ENCODE assay signal across 8 cellular contexts in the genomic region with DNA sequence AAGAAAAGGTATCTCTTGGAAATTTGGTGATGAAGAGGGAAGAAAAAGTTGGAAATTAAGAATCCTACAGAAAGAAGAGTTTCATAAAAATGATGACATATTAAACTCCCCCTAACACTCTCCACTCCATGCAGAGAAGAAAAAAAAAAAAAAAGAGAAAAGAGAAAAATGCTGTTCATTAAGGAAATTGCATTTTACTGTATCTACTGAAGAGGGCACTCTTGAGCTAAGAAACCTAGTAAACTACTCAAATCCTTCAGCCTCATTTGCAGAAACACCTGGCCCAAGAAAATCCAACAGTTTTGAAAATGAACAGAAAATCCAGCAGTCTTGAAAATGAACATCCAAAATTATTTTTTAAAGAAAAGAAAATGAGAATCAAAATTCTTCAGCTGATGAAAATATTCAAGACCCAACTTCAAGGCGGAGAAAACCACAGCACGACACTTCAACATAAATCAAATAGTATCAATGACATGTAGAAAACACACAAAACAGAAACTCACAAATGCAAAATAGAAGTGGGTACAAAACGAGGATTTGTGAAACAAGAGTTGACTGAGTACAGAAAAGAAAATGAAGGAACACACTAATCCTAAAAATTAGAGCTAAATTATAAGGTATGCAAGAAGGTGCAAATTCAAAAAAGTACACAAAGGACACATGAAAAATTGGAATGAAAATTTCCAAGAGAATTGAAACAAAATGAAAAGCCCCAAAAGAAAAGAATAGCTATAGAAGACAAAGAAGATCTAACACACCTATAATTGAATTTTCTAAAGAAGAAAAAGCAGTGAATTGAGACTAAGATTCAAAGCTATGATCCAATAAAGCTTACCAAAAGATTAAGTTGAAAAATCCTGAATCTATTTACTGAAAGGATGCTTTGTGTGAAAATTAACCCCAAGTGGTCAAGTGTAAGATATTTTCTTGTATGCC.
A peak's percentile ranks its signal among the peaks of the same experiment; 100 is the strongest.
DNase-seq lines count a peak whose midpoint lies in the region; ATAC-seq and TF ChIP-seq lines count a peak whose summit lies in the region.

No MANE protein-coding gene starts in this region.

- TF ChIP-seq POLR2A in gastrocnemius medialis (IDR thresholded peaks at IDR 0.05): no peak

- H3K36me3 ChIP-seq in CD8-positive, alpha-beta T cell (ENCODE audit: insufficient read depth, low read length): no peaks in the 10 kb centered on the region
- no peaks in the 10 kb centered on the region for H3K36me3 ChIP-seq in NT2/D1 (ENCODE audit: insufficient read depth, insufficient read length, low read length)
- H3K36me3 ChIP-seq in psoas muscle (ENCODE audit: insufficient read depth in 1 of 2, low read depth in 1 of 2): no peaks in the 10 kb centered on the region
- no peaks in the 10 kb centered on the region for H3K36me3 ChIP-seq in gastrocnemius medialis

- WGBS in psoas muscle, 3 donors: 56 to 82% (median 73%) methylated on average over 3 of the region's 3 CpGs

- DNase-seq in CD8-positive, alpha-beta T cell: no peak
- DNase-seq in NT2/D1 (ENCODE audit: low read depth, low spot score) (peak; percentile 65), epithelial cell of esophagus (ENCODE audit: low read depth) (peak; percentile 51), psoas muscle (no peak), gastrocnemius medialis (no peak)
- no peak for DNase-seq in stimulated activated naive CD8-positive, alpha-beta T cell treated with anti-CD3 and anti-CD28 coated beads, Interleukin-15, Interleukin-2, amounts not matched to agents 100 U/mL and 50 U/mL, for 24 hours

- H3K4me1 Mint-ChIP-seq in CD8-positive, alpha-beta T cell (ENCODE audit: low read depth): no peaks in the 10 kb centered on the region

- CTCF ChIA-PET in CD8-positive, alpha-beta T cell (lab: Charles Lee): interaction anchor here (0.7 to 3.9 kb wide), 8 partner anchors 12 to 452 kb away, joined by 3 to 18 read pairs (median 3); no protein-coding TSS in a partner anchor

- no peaks in the 10 kb centered on the region for H3K27me3 ChIP-seq in CD8-positive, alpha-beta T cell (ENCODE audit: insufficient read depth, low read length)
- H3K27me3 ChIP-seq in NT2/D1 (ENCODE audit: insufficient read depth, insufficient read length) (no peaks in the 10 kb centered on the region), psoas muscle (ENCODE audit: insufficient read depth in 3 of 3, low read length in 2 of 3) (peaks cover 0 to 2% (median 0%) of the 10 kb centered on the region in 3 donors), gastrocnemius medialis (no peaks in the 10 kb centered on the region)

- no peak overlapping the region for H3K9ac ChIP-seq in NT2/D1 (ENCODE audit: insufficient read length, low read depth)

- intact Hi-C loops in CD8-positive, alpha-beta T cell (cut with DNase I, micrococcal nuclease): loop anchor here (1.0 to 10.0 kb wide), 4 partner anchors 159 to 1006 kb away; no protein-coding TSS in a partner anchor
- intact Hi-C loops in psoas muscle (cut with DNase I) (loop anchor here in 1 of 2 donors (10.0 kb wide), 1 partner anchor 459 kb away; no protein-coding TSS in a partner anchor), gastrocnemius medialis (cut with DNase I; ENCODE audit: low total_unique reads) (loop anchor here (5.0 kb wide), 1 partner anchor 451 kb away; no protein-coding TSS in a partner anchor)

- peaks cover 10% of the 10 kb centered on the region for H3K9me3 Mint-ChIP-seq in CD8-positive, alpha-beta T cell

- no peak overlapping the region for H3K4me3 Mint-ChIP-seq in CD8-positive, alpha-beta T cell

- no peak overlapping the region for H3K4me3 ChIP-seq in CD8-positive, alpha-beta T cell (ENCODE audit: low read depth, low read length)
- no peak overlapping the region for H3K4me3 ChIP-seq in NT2/D1 (ENCODE audit: insufficient read length, low read depth)
- H3K4me3 ChIP-seq in epithelial cell of esophagus (ENCODE audit: low read length): no peak overlapping the region
- H3K4me3 ChIP-seq in psoas muscle: no peak overlapping the region
- no peak overlapping the region for H3K4me3 ChIP-seq in gastrocnemius medialis

- H3K27ac ChIP-seq in CD8-positive, alpha-beta T cell (ENCODE audit: low read depth, low read length): no peak overlapping the region
- H3K27ac ChIP-seq in psoas muscle: no peak overlapping the region
- H3K27ac ChIP-seq in gastrocnemius medialis: no peak overlapping the region

- H3K27ac Mint-ChIP-seq in CD8-positive, alpha-beta T cell: no peak overlapping the region

- TF ChIP-seq CTCF in CD8-positive, alpha-beta T cell (IDR thresholded peaks at IDR 0.05): peak; percentile 33
- TF ChIP-seq CTCF in epithelial cell of esophagus (IDR thresholded peaks at IDR 0.05; ENCODE audit: insufficient read depth, low read depth, low read length, missing control alignments) (peak; percentile 43), psoas muscle (IDR thresholded peaks at IDR 0.05) (peak; percentile 42), gastrocnemius medialis (IDR thresholded peaks at IDR 0.05 in 4 of 5, conservative IDR thresholded peaks at IDR 0.05 in 1 of 5) (peak in 2 of 5 experiments; percentile 26 to 45)

- no peaks in the 10 kb centered on the region for H3K9me3 ChIP-seq in CD8-positive, alpha-beta T cell (ENCODE audit: low read length)
- H3K9me3 ChIP-seq in NT2/D1 (ENCODE audit: insufficient read depth, low read length) (peaks cover 6% of the 10 kb centered on the region; the same call in 1 of the 2 replicates), psoas muscle (peaks cover 14% of the 10 kb centered on the region), gastrocnemius medialis (no peaks in the 10 kb centered on the region)

- in situ Hi-C loops in gastrocnemius medialis (cut with MboI; ENCODE audit: low sequenced_read_pairs in 4 of 4): loop anchor here in 2 of 4 donors (10.0 kb wide), 1 partner anchor 449 kb away; no protein-coding TSS in a partner anchor

- no peak for ATAC-seq in CD8-positive, alpha-beta T cell
- peak; percentile 46 for ATAC-seq in HG03159 (IDR thresholded peaks at IDR 0.05; ENCODE audit: unreplicated experiment)
- no peak for ATAC-seq in psoas muscle
- no peak for ATAC-seq in stimulated activated naive CD8-positive, alpha-beta T cell treated with anti-CD3 and anti-CD28 coated beads, Interleukin-15, Interleukin-2, amounts not matched to agents 100 U/mL and 50 U/mL, for 24 hours
- ATAC-seq in gastrocnemius medialis: no peak
- no peak for ATAC-seq in GM21528 (IDR thresholded peaks at IDR 0.05; ENCODE audit: low FRiP score, unreplicated experiment)

- POLR2A ChIA-PET in CD8-positive, alpha-beta T cell (lab: Charles Lee): interaction anchor here (0.7 kb wide), 1 partner anchor 17 kb away, joined by 3 read pairs; no protein-coding TSS in a partner anchor

- peaks cover 21% of the 10 kb centered on the region for H3K27me3 Mint-ChIP-seq in CD8-positive, alpha-beta T cell (ENCODE audit: low read depth)

- H3K4me1 ChIP-seq in CD8-positive, alpha-beta T cell (ENCODE audit: insufficient read depth, low read length): no peaks in the 10 kb centered on the region
- H3K4me1 ChIP-seq in NT2/D1 (ENCODE audit: insufficient read depth, insufficient read length): no peaks in the 10 kb centered on the region
- no peaks in the 10 kb centered on the region for H3K4me1 ChIP-seq in psoas muscle
- H3K4me1 ChIP-seq in gastrocnemius medialis: no peaks in the 10 kb centered on the region

- H3K36me3 Mint-ChIP-seq in CD8-positive, alpha-beta T cell: no peaks in the 10 kb centered on the region

Comparison
In these comparisons a context has a peak if more than half of its experiments do, and no peak if none do; other contexts are left out.
1. DNase-seq: peak in NT2/D1 (single experiment) and epithelial cell of esophagus (single experiment); none in CD8-positive, alpha-beta T cell (0 of 7), psoas muscle (0 of 2), stimulated activated naive CD8-positive, alpha-beta T cell treated with anti-CD3 and anti-CD28 coated beads, Interleukin-15, Interleukin-2, amounts not matched to agents 100 U/mL and 50 U/mL, for 24 hours (single experiment) and gastrocnemius medialis (0 of 2).